ENCODE assay signal across 1 cellular context in the genomic region with DNA sequence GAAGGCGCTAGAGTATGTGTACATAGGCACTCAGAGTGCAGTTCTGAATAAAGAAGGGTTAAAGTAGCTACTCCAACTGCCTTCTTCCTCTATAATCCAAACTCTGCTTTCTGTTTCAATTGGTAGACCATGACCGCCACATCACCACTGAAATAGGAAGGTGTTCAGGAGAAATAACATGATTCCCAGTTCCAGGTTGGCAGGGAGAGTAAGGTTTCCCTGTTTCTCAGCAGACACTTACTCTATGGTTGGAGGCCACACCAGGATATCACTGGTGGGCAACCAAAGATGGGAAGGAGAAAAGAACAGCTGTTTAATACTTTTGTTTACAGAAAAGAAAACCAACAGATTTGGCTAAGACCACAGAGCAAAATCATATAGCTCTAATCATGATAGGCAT.
TF ChIP-seq lines count a peak whose summit lies in the region.

No MANE protein-coding gene starts in this region.

TF ChIP-seq in WTC11, 78 proteins besides CTCF, POLR2A, EP300 and RAD21 (continued from another document):
- no peak for TF ChIP-seq PRDM15 (CRISPR knock-in tag; IDR thresholded peaks at IDR 0.05)
- TF ChIP-seq ZNF121 (CRISPR knock-in tag; IDR thresholded peaks at IDR 0.05): no peak
